ENCODE assay signal across 1 cellular context in the genomic region with DNA sequence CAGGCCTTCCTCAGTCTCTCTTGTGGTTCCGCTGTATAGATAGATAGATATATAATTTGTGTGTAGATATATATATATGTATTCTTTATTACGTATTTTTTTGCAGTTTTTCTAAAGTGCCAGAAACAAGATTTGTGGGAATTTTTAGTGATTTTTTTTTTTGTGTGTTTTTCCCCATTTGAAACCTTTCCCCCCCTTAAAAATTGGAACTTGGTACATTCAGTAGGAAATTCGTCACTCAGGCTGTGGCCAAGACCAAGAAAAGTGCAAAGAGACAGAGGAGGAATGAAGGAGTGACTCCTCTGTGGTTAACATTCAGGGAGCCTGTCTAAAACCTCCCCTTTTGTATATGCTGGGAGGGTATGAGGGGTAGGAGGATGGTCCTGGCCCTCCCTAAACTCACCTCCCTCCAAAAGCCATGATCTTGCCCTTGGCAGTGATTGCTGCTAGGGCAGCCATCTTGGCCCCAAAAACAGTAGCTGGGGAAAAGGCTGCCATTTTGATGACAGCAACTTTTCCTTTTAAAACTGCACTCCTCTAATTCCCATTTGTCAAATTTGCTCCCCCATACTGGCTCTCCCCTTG.
TF ChIP-seq lines count a peak whose summit lies in the region.

No MANE protein-coding gene starts in this region.

TF ChIP-seq in WTC11, 78 proteins besides CTCF, POLR2A, EP300 and RAD21 (continued from another document):
- TF ChIP-seq, protein P1, sequence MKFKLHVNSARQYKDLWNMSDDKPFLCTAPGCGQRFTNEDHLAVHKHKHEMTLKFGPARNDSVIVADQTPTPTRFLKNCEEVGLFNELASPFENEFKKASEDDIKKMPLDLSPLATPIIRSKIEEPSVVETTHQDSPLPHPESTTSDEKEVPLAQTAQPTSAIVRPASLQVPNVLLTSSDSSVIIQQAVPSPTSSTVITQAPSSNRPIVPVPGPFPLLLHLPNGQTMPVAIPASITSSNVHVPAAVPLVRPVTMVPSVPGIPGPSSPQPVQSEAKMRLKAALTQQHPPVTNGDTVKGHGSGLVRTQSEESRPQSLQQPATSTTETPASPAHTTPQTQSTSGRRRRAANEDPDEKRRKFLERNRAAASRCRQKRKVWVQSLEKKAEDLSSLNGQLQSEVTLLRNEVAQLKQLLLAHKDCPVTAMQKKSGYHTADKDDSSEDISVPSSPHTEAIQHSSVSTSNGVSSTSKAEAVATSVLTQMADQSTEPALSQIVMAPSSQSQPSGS (CRISPR knock-in tag; IDR thresholded peaks at IDR 0.05; ENCODE audit: borderline replicate concordance, low read depth) = no peak
- TF ChIP-seq JUN (CRISPR knock-in tag; IDR thresholded peaks at IDR 0.05) = no peak
- TF ChIP-seq, protein P2, sequence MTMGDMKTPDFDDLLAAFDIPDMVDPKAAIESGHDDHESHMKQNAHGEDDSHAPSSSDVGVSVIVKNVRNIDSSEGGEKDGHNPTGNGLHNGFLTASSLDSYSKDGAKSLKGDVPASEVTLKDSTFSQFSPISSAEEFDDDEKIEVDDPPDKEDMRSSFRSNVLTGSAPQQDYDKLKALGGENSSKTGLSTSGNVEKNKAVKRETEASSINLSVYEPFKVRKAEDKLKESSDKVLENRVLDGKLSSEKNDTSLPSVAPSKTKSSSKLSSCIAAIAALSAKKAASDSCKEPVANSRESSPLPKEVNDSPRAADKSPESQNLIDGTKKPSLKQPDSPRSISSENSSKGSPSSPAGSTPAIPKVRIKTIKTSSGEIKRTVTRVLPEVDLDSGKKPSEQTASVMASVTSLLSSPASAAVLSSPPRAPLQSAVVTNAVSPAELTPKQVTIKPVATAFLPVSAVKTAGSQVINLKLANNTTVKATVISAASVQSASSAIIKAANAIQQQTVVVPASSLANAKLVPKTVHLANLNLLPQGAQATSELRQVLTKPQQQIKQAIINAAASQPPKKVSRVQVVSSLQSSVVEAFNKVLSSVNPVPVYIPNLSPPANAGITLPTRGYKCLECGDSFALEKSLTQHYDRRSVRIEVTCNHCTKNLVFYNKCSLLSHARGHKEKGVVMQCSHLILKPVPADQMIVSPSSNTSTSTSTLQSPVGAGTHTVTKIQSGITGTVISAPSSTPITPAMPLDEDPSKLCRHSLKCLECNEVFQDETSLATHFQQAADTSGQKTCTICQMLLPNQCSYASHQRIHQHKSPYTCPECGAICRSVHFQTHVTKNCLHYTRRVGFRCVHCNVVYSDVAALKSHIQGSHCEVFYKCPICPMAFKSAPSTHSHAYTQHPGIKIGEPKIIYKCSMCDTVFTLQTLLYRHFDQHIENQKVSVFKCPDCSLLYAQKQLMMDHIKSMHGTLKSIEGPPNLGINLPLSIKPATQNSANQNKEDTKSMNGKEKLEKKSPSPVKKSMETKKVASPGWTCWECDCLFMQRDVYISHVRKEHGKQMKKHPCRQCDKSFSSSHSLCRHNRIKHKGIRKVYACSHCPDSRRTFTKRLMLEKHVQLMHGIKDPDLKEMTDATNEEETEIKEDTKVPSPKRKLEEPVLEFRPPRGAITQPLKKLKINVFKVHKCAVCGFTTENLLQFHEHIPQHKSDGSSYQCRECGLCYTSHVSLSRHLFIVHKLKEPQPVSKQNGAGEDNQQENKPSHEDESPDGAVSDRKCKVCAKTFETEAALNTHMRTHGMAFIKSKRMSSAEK (CRISPR knock-in tag; IDR thresholded peaks at IDR 0.05; ENCODE audit: borderline replicate concordance) = no peak
- no peak for TF ChIP-seq NR3C1 (CRISPR knock-in tag; conservative IDR thresholded peaks at IDR 0.05; ENCODE audit: low read depth)
- TF ChIP-seq, protein P3, sequence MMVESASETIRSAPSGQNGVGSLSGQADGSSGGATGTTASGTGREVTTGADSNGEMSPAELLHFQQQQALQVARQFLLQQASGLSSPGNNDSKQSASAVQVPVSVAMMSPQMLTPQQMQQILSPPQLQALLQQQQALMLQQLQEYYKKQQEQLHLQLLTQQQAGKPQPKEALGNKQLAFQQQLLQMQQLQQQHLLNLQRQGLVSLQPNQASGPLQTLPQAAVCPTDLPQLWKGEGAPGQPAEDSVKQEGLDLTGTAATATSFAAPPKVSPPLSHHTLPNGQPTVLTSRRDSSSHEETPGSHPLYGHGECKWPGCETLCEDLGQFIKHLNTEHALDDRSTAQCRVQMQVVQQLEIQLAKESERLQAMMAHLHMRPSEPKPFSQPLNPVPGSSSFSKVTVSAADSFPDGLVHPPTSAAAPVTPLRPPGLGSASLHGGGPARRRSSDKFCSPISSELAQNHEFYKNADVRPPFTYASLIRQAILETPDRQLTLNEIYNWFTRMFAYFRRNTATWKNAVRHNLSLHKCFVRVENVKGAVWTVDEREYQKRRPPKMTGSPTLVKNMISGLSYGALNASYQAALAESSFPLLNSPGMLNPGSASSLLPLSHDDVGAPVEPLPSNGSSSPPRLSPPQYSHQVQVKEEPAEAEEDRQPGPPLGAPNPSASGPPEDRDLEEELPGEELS (CRISPR knock-in tag; IDR thresholded peaks at IDR 0.05) = no peak
- TF ChIP-seq, protein P4, sequence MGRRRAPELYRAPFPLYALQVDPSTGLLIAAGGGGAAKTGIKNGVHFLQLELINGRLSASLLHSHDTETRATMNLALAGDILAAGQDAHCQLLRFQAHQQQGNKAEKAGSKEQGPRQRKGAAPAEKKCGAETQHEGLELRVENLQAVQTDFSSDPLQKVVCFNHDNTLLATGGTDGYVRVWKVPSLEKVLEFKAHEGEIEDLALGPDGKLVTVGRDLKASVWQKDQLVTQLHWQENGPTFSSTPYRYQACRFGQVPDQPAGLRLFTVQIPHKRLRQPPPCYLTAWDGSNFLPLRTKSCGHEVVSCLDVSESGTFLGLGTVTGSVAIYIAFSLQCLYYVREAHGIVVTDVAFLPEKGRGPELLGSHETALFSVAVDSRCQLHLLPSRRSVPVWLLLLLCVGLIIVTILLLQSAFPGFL (CRISPR knock-in tag; IDR thresholded peaks at IDR 0.05; ENCODE audit: borderline replicate concordance) = no peak
- no peak for TF ChIP-seq JAZF1 (CRISPR knock-in tag; IDR thresholded peaks at IDR 0.05)
